1 cellular context compared by ENCODE assay signal in the genomic region with DNA sequence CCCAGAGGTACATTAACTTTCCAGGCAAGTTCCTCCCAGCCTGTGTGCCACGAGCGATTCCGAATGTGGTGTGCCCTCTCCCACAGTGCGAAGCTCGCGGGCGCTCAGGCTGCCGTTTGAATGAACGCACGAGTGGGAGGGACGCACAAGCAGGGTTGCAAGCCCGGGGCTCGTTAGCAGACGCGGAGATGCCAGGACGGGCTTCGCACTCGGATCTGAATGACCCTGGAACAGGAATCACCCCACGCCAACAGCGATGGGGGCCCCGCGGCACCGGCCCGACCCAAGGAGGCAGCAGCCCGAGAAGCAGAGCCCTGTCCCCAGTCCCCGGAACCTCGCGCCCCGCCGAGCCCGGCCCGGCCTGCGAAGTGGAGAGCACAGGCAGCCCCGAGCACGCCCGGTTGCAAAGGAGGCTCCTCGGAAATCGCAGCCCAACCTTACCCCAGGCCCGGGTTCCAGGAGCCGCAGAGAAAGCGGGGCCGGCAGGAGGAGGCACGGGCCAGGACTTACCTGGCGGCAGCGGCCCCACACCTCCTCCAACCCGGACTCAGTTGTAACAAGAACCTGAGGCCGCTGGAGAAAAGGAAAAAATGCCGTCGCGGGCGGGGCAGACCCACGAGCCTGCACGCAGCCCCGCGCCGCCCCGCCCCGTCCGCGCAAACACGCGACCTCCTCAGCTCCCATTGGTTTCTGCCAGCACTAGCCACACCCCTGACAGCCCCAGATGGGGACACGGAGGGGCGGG.
TF ChIP-seq lines count a peak whose summit lies in the region.

TSS of gene SLC25A30 (minus strand) at position 584 of the 745 bp plus-strand sequence. CDS start 6,948 bp downstream, outside the sequence.

TF ChIP-seq in HEK293, 187 proteins besides CTCF, POLR2A, EP300 and RAD21 (continued from another document):
- no peak for TF ChIP-seq ZNF658 (tag by site-specific recombination; IDR thresholded peaks at IDR 0.05)
- TF ChIP-seq ZBTB26 (tag by site-specific recombination; optimal IDR thresholded peaks at IDR 0.05) = peak; percentile 90
- no peak for TF ChIP-seq ZNF76 (tag by site-specific recombination; IDR thresholded peaks at IDR 0.05; ENCODE audit: borderline replicate concordance, low read depth)
- 0 out of 2 replicates have a peak, but pooled peaks have one; percentile 9 for TF ChIP-seq ZNF394 (tag by site-specific recombination; IDR thresholded peaks at IDR 0.05; ENCODE audit: borderline replicate concordance)
- TF ChIP-seq ZNF19 (tag by site-specific recombination; IDR thresholded peaks at IDR 0.05; ENCODE audit: low read depth) = no peak
- no peak for TF ChIP-seq ZNF266 (tag by site-specific recombination; IDR thresholded peaks at IDR 0.05; ENCODE audit: low read depth)
- no peak for TF ChIP-seq GLI2 (tag by site-specific recombination; IDR thresholded peaks at IDR 0.05; ENCODE audit: borderline replicate concordance, low read depth)
- no peak for TF ChIP-seq ZNF843 (tag by site-specific recombination; IDR thresholded peaks at IDR 0.05)
- TF ChIP-seq ZBTB10 (tag by site-specific recombination; IDR thresholded peaks at IDR 0.05) = no peak
- TF ChIP-seq KLF8 (tag by site-specific recombination; IDR thresholded peaks at IDR 0.05) = peak; percentile 41; the same call in 1 of the 2 replicates
- no peak for TF ChIP-seq ZNF510 (tag by site-specific recombination; IDR thresholded peaks at IDR 0.05; ENCODE audit: insufficient replicate concordance)
- no peak for TF ChIP-seq OVOL3 (tag by site-specific recombination; IDR thresholded peaks at IDR 0.05)
- peak; percentile 73; the same call in 1 of the 2 replicates for TF ChIP-seq ZNF366 (tag by site-specific recombination; conservative IDR thresholded peaks at IDR 0.05)
- TF ChIP-seq ZNF133 (tag by site-specific recombination; IDR thresholded peaks at IDR 0.05) = no peak
- TF ChIP-seq ZNF433 (tag by site-specific recombination; IDR thresholded peaks at IDR 0.05; ENCODE audit: low read depth) = no peak
- TF ChIP-seq ZNF37A (tag by site-specific recombination; IDR thresholded peaks at IDR 0.05) = no peak
- no peak for TF ChIP-seq ZNF670 (tag by site-specific recombination; IDR thresholded peaks at IDR 0.05; ENCODE audit: low read depth)
- no peak for TF ChIP-seq ZNF548 (tag by site-specific recombination; IDR thresholded peaks at IDR 0.05)
- TF ChIP-seq ZNF707 (tag by site-specific recombination; IDR thresholded peaks at IDR 0.05) = no peak
- TF ChIP-seq ZNF23 (tag by site-specific recombination; IDR thresholded peaks at IDR 0.05; ENCODE audit: borderline replicate concordance) = no peak
- TF ChIP-seq YY2 (tag by site-specific recombination; IDR thresholded peaks at IDR 0.05) = no peak
- TF ChIP-seq SP7 (tag by site-specific recombination; IDR thresholded peaks at IDR 0.05) = peak; percentile 11; the same call in 1 of the 2 replicates
- no peak for TF ChIP-seq HOXC10 (CRISPR knock-in tag; IDR thresholded peaks at IDR 0.05)
- TF ChIP-seq ZNF529 (tag by site-specific recombination; IDR thresholded peaks at IDR 0.05; ENCODE audit: insufficient replicate concordance) = no peak
- no peak for TF ChIP-seq ZNF221 (tag by site-specific recombination; IDR thresholded peaks at IDR 0.05; ENCODE audit: borderline replicate concordance)
- no peak for TF ChIP-seq ZNF473 (tag by site-specific recombination; IDR thresholded peaks at IDR 0.05)
- TF ChIP-seq ZFHX2 (tag by site-specific recombination; conservative IDR thresholded peaks at IDR 0.05) = peak; percentile 44
- TF ChIP-seq ZBTB20 (tag by site-specific recombination; IDR thresholded peaks at IDR 0.05) = peak; percentile 84
- TF ChIP-seq SCRT1 (tag by site-specific recombination; IDR thresholded peaks at IDR 0.05; ENCODE audit: borderline replicate concordance) = no peak
- no peak for TF ChIP-seq ZNF202 (tag by site-specific recombination; IDR thresholded peaks at IDR 0.05; ENCODE audit: borderline replicate concordance)
- no peak for TF ChIP-seq SETDB1 (IDR thresholded peaks at IDR 0.05; ENCODE audit: insufficient read length, low read length)
- no peak for TF ChIP-seq ZNF48 (tag by site-specific recombination; IDR thresholded peaks at IDR 0.05)
- peak; percentile 50 for TF ChIP-seq ZBTB8A (tag by site-specific recombination; IDR thresholded peaks at IDR 0.05)
- TF ChIP-seq, protein P1, sequence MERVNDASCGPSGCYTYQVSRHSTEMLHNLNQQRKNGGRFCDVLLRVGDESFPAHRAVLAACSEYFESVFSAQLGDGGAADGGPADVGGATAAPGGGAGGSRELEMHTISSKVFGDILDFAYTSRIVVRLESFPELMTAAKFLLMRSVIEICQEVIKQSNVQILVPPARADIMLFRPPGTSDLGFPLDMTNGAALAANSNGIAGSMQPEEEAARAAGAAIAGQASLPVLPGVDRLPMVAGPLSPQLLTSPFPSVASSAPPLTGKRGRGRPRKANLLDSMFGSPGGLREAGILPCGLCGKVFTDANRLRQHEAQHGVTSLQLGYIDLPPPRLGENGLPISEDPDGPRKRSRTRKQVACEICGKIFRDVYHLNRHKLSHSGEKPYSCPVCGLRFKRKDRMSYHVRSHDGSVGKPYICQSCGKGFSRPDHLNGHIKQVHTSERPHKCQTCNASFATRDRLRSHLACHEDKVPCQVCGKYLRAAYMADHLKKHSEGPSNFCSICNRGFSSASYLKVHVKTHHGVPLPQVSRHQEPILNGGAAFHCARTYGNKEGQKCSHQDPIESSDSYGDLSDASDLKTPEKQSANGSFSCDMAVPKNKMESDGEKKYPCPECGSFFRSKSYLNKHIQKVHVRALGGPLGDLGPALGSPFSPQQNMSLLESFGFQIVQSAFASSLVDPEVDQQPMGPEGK (tag by site-specific recombination; IDR thresholded peaks at IDR 0.05) = peak; percentile 96
- TF ChIP-seq, protein P2, sequence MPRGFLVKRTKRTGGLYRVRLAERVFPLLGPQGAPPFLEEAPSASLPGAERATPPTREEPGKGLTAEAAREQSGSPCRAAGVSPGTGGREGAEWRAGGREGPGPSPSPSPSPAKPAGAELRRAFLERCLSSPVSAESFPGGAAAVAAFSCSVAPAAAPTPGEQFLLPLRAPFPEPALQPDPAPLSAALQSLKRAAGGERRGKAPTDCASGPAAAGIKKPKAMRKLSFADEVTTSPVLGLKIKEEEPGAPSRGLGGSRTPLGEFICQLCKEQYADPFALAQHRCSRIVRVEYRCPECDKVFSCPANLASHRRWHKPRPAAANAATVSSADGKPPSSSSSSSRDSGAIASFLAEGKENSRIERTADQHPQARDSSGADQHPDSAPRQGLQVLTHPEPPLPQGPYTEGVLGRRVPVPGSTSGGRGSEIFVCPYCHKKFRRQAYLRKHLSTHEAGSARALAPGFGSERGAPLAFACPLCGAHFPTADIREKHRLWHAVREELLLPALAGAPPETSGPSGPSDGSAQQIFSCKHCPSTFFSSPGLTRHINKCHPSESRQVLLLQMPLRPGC (tag by site-specific recombination; IDR thresholded peaks at IDR 0.05) = peak; percentile 17; the same call in 1 of the 2 replicates
- no peak for TF ChIP-seq EGR2 (tag by site-specific recombination; IDR thresholded peaks at IDR 0.05; ENCODE audit: low read depth)
